23 cellular contexts compared by ENCODE assay signal in the genomic region with DNA sequence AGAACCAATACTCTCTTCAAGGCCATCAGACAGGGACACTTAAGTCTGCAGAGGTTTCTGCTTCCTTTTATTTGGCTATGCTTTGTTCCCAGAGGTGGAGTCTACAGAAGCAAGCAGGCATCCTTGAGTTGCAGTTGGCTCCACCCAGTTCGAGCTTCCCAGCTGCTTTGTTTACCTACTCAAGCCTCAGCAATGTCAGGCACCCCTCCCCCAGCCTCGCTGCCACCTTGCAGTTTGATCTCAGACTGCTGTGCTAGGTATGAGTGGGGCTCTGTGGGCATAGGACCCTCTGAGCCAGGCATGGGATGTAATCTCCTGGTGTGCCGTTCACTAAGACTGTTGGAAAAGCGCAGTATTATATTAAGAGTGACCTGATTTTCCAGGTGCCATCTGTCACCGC. TPM values are rescaled to one million over a fixed set of nuclear protein-coding genes. Genes with fewer than 3 reads are reported as not detected.
DNase-seq lines count a peak whose midpoint lies in the region; FAIRE-seq and TF ChIP-seq lines count a peak whose summit lies in the region.
"Had no signal": no experiment of that assay in that cellular context is flagged by ENCODE, and none has a peak within 500 bp of the region (broad histone marks: within the 10 kb centered on the region; RNA-seq: fewer than 3 reads in every experiment).

No MANE protein-coding gene starts in this region.

- 0 out of 2 replicates have a peak overlapping the region, but pooled peaks have one; percentile 8 for H3K27ac ChIP-seq in WERI-Rb-1
- H3K27ac ChIP-seq: 22Rv1, BLaER1, C4-2B had no signal

- FAIRE-seq in urothelium cell line (lab: Jason Lieb, UNC): peak; percentile 56
- FAIRE-seq: D721Med, G401.6, GM12892, H54 had no signal

- H3K27me3 ChIP-seq in WERI-Rb-1 (ENCODE audit: insufficient read depth, low read depth, severe bottlenecking): no peaks in the 10 kb centered on the region
- H3K27me3 ChIP-seq: BLaER1 had no signal

- no peak for TF ChIP-seq CTCF in WERI-Rb-1 (IDR thresholded peaks at IDR 0.05; ENCODE audit: low read depth, low read length)

- peak; percentile 63 for DNase-seq in DMS53 (lab: John Stamatoyannopoulos, UW)
- no peak for DNase-seq in DMS53 treated with DMSO at 0.1 percent for 48 hours (lab: John Stamatoyannopoulos, UW; ENCODE audit: unreplicated experiment)
- DNase-seq in NCI-H82 (lab: John Stamatoyannopoulos, UW): peak; percentile 10
- DNase-seq in NCI-H82 treated with DMSO at 0.1 percent for 48 hours (lab: John Stamatoyannopoulos, UW; ENCODE audit: unreplicated experiment): no peak
- peak; percentile 25 for DNase-seq in WERI-Rb-1
- DNase-seq in urothelium cell line (ENCODE audit: low spot score): no peak
- no peak for DNase-seq in dermis blood vessel endothelial cell
- DNase-seq in activated CD8-positive, alpha-beta memory T cell treated with anti-CD3 and anti-CD28 coated beads, Interleukin-2, amount 50 U/mL, for 4 hours: no peak
- DNase-seq: CD4-positive, CD25-positive, alpha-beta regulatory T cell; CD8-positive, alpha-beta T cell; DMS 273 treated with DMSO at 0.1 percent for 48 hours; DND-41; GOT3; HFFc6 had no signal

- no peaks in the 10 kb centered on the region for H3K36me3 ChIP-seq in WERI-Rb-1
- H3K36me3 ChIP-seq: BLaER1, HAP-1 had no signal

- no peak overlapping the region for H3K4me3 ChIP-seq in WERI-Rb-1 (ENCODE audit: low read depth, low read length)
- H3K4me3 ChIP-seq: BLaER1, HAP-1 had no signal

- peaks cover 6% of the 10 kb centered on the region for H3K9me3 ChIP-seq in WERI-Rb-1 (ENCODE audit: severe bottlenecking)
- H3K9me3 ChIP-seq: BLaER1, HAP-1 had no signal

RNA-seq across cellular contexts. Expression of a gene that starts 12.6 kb away (rescaled TPM):
- not detected in 2 replicates for total RNA-seq in dermis blood vessel endothelial cell
- total RNA-seq: B cell; CD4-positive, CD25-positive, alpha-beta regulatory T cell; CD8-positive, alpha-beta T cell; HFFc6 had no signal

Comparison
In these comparisons a context has a peak if more than half of its experiments do, and no peak if none do; other contexts are left out.
1. DNase-seq: peak in DMS53 (single experiment), NCI-H82 (single experiment) and WERI-Rb-1 (single experiment); none in DMS53 treated with DMSO at 0.1 percent for 48 hours (single experiment), NCI-H82 treated with DMSO at 0.1 percent for 48 hours (single experiment), urothelium cell line (single experiment), dermis blood vessel endothelial cell (single experiment) and activated CD8-positive, alpha-beta memory T cell treated with anti-CD3 and anti-CD28 coated beads, Interleukin-2, amount 50 U/mL, for 4 hours (single experiment).